ENCODE assay signal across 8 cellular contexts in genomic region chr7:14407246-14408015, GRCh38.
"Had no signal": no experiment of that assay in that cellular context is flagged by ENCODE, and none has a peak within 500 bp of the region (broad histone marks: within the 10 kb centered on the region; RNA-seq: fewer than 3 reads in every experiment).

No MANE protein-coding gene starts in this region.

- DNase-seq: H7, HFFc6, KBM-7 had no signal

- H3K4me3 ChIP-seq: GM23338, HAP-1 had no signal

- H3K36me3 ChIP-seq: HAP-1 had no signal

- H3K4me2 ChIP-seq: GM23338 had no signal

- H3K9me3 ChIP-seq: HAP-1 had no signal

- H2AFZ ChIP-seq: GM23338 had no signal

- FAIRE-seq: H1 had no signal

- H3K4me1 ChIP-seq: HAP-1 had no signal

- ATAC-seq: GM23338, HCT116 had no signal

- H3K27ac ChIP-seq: HL-60 had no signal
